ENCODE assay signal across 19 cellular contexts in the genomic region with DNA sequence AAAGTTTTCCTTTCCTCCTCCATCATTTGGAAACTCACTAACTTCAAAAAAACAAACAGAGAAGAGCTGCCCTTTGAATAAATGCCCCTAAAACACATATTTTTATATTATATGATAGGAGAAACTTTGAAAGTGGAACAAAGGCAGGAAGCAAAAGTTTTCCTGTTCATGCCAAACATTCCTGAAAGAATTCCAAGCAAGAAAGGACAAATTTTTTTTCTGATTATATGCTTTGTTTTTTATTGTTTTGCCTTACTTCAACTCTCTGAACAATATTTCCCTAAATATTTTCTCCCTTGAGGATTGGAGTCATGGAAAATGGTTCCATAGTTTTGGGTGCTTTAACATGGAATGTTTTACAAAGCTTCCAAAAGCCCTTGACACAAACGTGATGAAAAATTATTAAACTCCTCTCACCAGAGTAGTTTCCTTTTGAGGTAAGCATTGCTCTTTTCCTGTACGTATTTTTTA.
"Had no signal": no experiment of that assay in that cellular context is flagged by ENCODE, and none has a peak within 500 bp of the region (broad histone marks: within the 10 kb centered on the region; RNA-seq: fewer than 3 reads in every experiment).

No MANE protein-coding gene starts in this region.

- H3K4me3 ChIP-seq: smooth muscle cell, upper lobe of left lung had no signal

- DNase-seq: activated CD4-positive, alpha-beta T cell treated with anti-CD3 and anti-CD28 coated beads, Interleukin-2, amount 50 U/mL, for 1 hour; activated CD8-positive, alpha-beta memory T cell treated with anti-CD3 and anti-CD28 coated beads for 24 hours; activated gamma-delta T cell treated with Interleukin-2 at 50 U/mL for 16 hours; brain microvascular endothelial cell; cortex of kidney; effector memory CD4-positive, alpha-beta T cell; erythroblast; hypothalamus; kidney glomerular epithelial cell; midbrain; naive B cell; retina; T-helper 1 cell; T1000; upper lobe of left lung had no signal

- H3K36me3 ChIP-seq: brain microvascular endothelial cell, neutrophil, upper lobe of left lung had no signal

- H3K4me2 ChIP-seq: smooth muscle cell had no signal

- H3K27ac ChIP-seq: brain microvascular endothelial cell, neutrophil, upper lobe of left lung had no signal

- H3K27me3 ChIP-seq: brain microvascular endothelial cell, neutrophil, upper lobe of left lung had no signal

- H3K9me3 ChIP-seq: neutrophil, upper lobe of left lung had no signal

- H3K36me3 Mint-ChIP-seq: activated naive CD8-positive, alpha-beta T cell; naive B cell had no signal

- H3K4me1 ChIP-seq: upper lobe of left lung had no signal

- H3K27ac Mint-ChIP-seq: activated naive CD8-positive, alpha-beta T cell; naive B cell; stimulated activated naive CD8-positive, alpha-beta T cell treated with anti-CD3 and anti-CD28 coated beads, Interleukin-15, Interleukin-2, amounts not matched to agents 100 ng/mL and 50 ng/mL, for 24 hours had no signal

- H3K4me3 Mint-ChIP-seq: activated naive CD8-positive, alpha-beta T cell; naive B cell; stimulated activated naive CD8-positive, alpha-beta T cell treated with anti-CD3 and anti-CD28 coated beads, Interleukin-15, Interleukin-2, amounts not matched to agents 100 ng/mL and 50 ng/mL, for 24 hours had no signal

- H3K4me1 Mint-ChIP-seq: naive B cell had no signal
